Comparison of ENCODE assay signal across 1 cellular context in genomic region chr14:100015251-100015655, GRCh38.
TF ChIP-seq lines count a peak whose summit lies in the region.

No MANE protein-coding gene starts in this region.

TF ChIP-seq in GM12878, 131 proteins besides CTCF, POLR2A, EP300 and RAD21 (continued from another document):
- TF ChIP-seq SRF (IDR thresholded peaks at IDR 0.05; ENCODE audit: low read depth in 2 of 2, low read length in 2 of 2): 0 out of 4 replicates have a peak, but pooled peaks of 1 of the 2 experiments have one; percentile 8
- no peak for TF ChIP-seq RB1 (IDR thresholded peaks at IDR 0.05; ENCODE audit: borderline replicate concordance)
- TF ChIP-seq NRF1 (conservative IDR thresholded peaks at IDR 0.05; ENCODE audit: low read depth, low read length): no peak
- TF ChIP-seq POU2F2 (IDR thresholded peaks at IDR 0.05; ENCODE audit: borderline replicate concordance, low read depth, low read length): peak; percentile 70; the same call in 1 of the 3 replicates
- peak; percentile 86; the same call in 1 of the 2 replicates for TF ChIP-seq BACH1 (IDR thresholded peaks at IDR 0.05; ENCODE audit: borderline replicate concordance)
- no peak for TF ChIP-seq NFYA (IDR thresholded peaks at IDR 0.05; ENCODE audit: borderline replicate concordance, low read depth, low read length)
- TF ChIP-seq KLF5 (IDR thresholded peaks at IDR 0.05; ENCODE audit: partially characterized antibody): no peak
- peak; percentile 63 to 64; a peak in 3 of 4 replicates for TF ChIP-seq BHLHE40 (IDR thresholded peaks at IDR 0.05; ENCODE audit: borderline replicate concordance in 1 of 2, low read depth in 2 of 2, low read length in 1 of 2)
- no peak for TF ChIP-seq TCF3 (IDR thresholded peaks at IDR 0.05; ENCODE audit: borderline replicate concordance, insufficient read depth, low read depth, low read length)
- TF ChIP-seq MTA2 (IDR thresholded peaks at IDR 0.05; ENCODE audit: low read depth): peak; percentile 99
- peak; percentile 94 for TF ChIP-seq IKZF1 (conservative IDR thresholded peaks at IDR 0.05)
- TF ChIP-seq PAX5 (IDR thresholded peaks at IDR 0.05; ENCODE audit: borderline replicate concordance, low read depth, low read length): peak; percentile 56; the same call in 1 of the 2 replicates
- TF ChIP-seq, protein P1, sequence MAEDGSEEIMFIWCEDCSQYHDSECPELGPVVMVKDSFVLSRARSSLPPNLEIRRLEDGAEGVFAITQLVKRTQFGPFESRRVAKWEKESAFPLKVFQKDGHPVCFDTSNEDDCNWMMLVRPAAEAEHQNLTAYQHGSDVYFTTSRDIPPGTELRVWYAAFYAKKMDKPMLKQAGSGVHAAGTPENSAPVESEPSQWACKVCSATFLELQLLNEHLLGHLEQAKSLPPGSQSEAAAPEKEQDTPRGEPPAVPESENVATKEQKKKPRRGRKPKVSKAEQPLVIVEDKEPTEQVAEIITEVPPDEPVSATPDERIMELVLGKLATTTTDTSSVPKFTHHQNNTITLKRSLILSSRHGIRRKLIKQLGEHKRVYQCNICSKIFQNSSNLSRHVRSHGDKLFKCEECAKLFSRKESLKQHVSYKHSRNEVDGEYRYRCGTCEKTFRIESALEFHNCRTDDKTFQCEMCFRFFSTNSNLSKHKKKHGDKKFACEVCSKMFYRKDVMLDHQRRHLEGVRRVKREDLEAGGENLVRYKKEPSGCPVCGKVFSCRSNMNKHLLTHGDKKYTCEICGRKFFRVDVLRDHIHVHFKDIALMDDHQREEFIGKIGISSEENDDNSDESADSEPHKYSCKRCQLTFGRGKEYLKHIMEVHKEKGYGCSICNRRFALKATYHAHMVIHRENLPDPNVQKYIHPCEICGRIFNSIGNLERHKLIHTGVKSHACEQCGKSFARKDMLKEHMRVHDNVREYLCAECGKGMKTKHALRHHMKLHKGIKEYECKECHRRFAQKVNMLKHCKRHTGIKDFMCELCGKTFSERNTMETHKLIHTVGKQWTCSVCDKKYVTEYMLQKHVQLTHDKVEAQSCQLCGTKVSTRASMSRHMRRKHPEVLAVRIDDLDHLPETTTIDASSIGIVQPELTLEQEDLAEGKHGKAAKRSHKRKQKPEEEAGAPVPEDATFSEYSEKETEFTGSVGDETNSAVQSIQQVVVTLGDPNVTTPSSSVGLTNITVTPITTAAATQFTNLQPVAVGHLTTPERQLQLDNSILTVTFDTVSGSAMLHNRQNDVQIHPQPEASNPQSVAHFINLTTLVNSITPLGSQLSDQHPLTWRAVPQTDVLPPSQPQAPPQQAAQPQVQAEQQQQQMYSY (CRISPR knock-in tag; IDR thresholded peaks at IDR 0.05): no peak
- peak; percentile 25 for TF ChIP-seq MEF2B (IDR thresholded peaks at IDR 0.05; ENCODE audit: partially characterized antibody, poor library complexity, severe bottlenecking)
- 0 out of 2 replicates have a peak, but pooled peaks have one; percentile 19 for TF ChIP-seq EED (IDR thresholded peaks at IDR 0.05; ENCODE audit: low read depth)
- TF ChIP-seq HDAC2 (IDR thresholded peaks at IDR 0.05): no peak
- no peak for TF ChIP-seq RBBP5 (conservative IDR thresholded peaks at IDR 0.05)
- no peak for TF ChIP-seq WRNIP1 (IDR thresholded peaks at IDR 0.05; ENCODE audit: borderline replicate concordance, low read depth, low read length)
- TF ChIP-seq MYB (IDR thresholded peaks at IDR 0.05; ENCODE audit: borderline replicate concordance, low read depth, low read length): peak; percentile 84; the same call in 1 of the 2 replicates
- peak; percentile 68; the same call in 1 of the 2 replicates for TF ChIP-seq ATF7 (IDR thresholded peaks at IDR 0.05; ENCODE audit: low read depth)
- TF ChIP-seq, protein P2, sequence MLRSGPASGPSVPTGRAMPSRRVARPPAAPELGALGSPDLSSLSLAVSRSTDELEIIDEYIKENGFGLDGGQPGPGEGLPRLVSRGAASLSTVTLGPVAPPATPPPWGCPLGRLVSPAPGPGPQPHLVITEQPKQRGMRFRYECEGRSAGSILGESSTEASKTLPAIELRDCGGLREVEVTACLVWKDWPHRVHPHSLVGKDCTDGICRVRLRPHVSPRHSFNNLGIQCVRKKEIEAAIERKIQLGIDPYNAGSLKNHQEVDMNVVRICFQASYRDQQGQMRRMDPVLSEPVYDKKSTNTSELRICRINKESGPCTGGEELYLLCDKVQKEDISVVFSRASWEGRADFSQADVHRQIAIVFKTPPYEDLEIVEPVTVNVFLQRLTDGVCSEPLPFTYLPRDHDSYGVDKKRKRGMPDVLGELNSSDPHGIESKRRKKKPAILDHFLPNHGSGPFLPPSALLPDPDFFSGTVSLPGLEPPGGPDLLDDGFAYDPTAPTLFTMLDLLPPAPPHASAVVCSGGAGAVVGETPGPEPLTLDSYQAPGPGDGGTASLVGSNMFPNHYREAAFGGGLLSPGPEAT (IDR thresholded peaks at IDR 0.05; ENCODE audit: low read depth): peak; percentile 85
- no peak for TF ChIP-seq NFXL1 (IDR thresholded peaks at IDR 0.05; ENCODE audit: borderline replicate concordance)
- no peak for TF ChIP-seq ZNF274 (IDR thresholded peaks at IDR 0.05; ENCODE audit: insufficient read depth, insufficient read length)
- TF ChIP-seq MXI1 (IDR thresholded peaks at IDR 0.05; ENCODE audit: low read depth, low read length): 0 out of 2 replicates have a peak, but pooled peaks have one; percentile 47
- peak; percentile 99 for TF ChIP-seq SPI1 (IDR thresholded peaks at IDR 0.05; ENCODE audit: borderline replicate concordance, insufficient read depth, low read depth, low read length)
- peak; percentile 48; the same call in 1 of the 2 replicates for TF ChIP-seq GATAD2B (conservative IDR thresholded peaks at IDR 0.05; ENCODE audit: low read depth)
- 0 out of 2 replicates have a peak, but pooled peaks have one; percentile 38 for TF ChIP-seq TCF12 (IDR thresholded peaks at IDR 0.05; ENCODE audit: low read depth, low read length)
- TF ChIP-seq IRF4 (IDR thresholded peaks at IDR 0.05; ENCODE audit: low read depth, low read length): peak; percentile 66; the same call in 1 of the 2 replicates
- TF ChIP-seq BCL11A (IDR thresholded peaks at IDR 0.05; ENCODE audit: low read depth, low read length): peak; percentile 94
- peak; percentile 93 for TF ChIP-seq DPF2 (IDR thresholded peaks at IDR 0.05)
- peak; percentile 94 for TF ChIP-seq IKZF2 (IDR thresholded peaks at IDR 0.05)
- TF ChIP-seq, protein P3, sequence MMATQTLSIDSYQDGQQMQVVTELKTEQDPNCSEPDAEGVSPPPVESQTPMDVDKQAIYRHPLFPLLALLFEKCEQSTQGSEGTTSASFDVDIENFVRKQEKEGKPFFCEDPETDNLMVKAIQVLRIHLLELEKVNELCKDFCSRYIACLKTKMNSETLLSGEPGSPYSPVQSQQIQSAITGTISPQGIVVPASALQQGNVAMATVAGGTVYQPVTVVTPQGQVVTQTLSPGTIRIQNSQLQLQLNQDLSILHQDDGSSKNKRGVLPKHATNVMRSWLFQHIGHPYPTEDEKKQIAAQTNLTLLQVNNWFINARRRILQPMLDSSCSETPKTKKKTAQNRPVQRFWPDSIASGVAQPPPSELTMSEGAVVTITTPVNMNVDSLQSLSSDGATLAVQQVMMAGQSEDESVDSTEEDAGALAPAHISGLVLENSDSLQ (IDR thresholded peaks at IDR 0.05): peak; percentile 30; the same call in 1 of the 2 replicates
- TF ChIP-seq MTA3 (IDR thresholded peaks at IDR 0.05; ENCODE audit: borderline replicate concordance, low read length): no peak
